Comparison of ENCODE assay signal across 1 cellular context in the genomic region with DNA sequence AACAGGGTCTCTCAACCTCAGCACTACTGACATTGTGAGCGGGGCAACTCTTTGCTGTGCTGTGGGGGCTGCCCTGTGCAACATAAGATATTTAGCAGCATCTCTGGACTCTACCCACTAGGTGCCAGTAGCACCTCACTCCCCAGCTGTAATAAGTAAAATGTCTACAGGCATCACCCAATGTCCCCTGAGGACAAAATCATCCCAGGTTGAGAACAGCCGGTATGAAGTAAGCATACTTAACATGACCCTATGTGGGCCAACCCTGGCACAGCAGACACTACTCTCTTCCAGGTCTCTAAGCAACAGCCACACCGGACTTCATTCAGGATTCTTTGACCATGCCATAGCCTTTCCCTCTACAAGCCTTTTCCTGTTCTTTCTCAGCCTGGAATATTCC.
TF ChIP-seq lines count a peak whose summit lies in the region.

No MANE protein-coding gene starts in this region.

TF ChIP-seq in GM23338, 12 proteins besides CTCF, POLR2A, EP300 and RAD21 (continued from another document):
- TF ChIP-seq, protein P1, sequence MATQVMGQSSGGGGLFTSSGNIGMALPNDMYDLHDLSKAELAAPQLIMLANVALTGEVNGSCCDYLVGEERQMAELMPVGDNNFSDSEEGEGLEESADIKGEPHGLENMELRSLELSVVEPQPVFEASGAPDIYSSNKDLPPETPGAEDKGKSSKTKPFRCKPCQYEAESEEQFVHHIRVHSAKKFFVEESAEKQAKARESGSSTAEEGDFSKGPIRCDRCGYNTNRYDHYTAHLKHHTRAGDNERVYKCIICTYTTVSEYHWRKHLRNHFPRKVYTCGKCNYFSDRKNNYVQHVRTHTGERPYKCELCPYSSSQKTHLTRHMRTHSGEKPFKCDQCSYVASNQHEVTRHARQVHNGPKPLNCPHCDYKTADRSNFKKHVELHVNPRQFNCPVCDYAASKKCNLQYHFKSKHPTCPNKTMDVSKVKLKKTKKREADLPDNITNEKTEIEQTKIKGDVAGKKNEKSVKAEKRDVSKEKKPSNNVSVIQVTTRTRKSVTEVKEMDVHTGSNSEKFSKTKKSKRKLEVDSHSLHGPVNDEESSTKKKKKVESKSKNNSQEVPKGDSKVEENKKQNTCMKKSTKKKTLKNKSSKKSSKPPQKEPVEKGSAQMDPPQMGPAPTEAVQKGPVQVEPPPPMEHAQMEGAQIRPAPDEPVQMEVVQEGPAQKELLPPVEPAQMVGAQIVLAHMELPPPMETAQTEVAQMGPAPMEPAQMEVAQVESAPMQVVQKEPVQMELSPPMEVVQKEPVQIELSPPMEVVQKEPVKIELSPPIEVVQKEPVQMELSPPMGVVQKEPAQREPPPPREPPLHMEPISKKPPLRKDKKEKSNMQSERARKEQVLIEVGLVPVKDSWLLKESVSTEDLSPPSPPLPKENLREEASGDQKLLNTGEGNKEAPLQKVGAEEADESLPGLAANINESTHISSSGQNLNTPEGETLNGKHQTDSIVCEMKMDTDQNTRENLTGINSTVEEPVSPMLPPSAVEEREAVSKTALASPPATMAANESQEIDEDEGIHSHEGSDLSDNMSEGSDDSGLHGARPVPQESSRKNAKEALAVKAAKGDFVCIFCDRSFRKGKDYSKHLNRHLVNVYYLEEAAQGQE (IDR thresholded peaks at IDR 0.05; ENCODE audit: unreplicated experiment) = no peak
- TF ChIP-seq ZNF114 (CRISPR knock-in tag; IDR thresholded peaks at IDR 0.05) (no peak), JUNB (IDR thresholded peaks at IDR 0.05; ENCODE audit: unreplicated experiment) (no peak)
